In the genomic region with DNA sequence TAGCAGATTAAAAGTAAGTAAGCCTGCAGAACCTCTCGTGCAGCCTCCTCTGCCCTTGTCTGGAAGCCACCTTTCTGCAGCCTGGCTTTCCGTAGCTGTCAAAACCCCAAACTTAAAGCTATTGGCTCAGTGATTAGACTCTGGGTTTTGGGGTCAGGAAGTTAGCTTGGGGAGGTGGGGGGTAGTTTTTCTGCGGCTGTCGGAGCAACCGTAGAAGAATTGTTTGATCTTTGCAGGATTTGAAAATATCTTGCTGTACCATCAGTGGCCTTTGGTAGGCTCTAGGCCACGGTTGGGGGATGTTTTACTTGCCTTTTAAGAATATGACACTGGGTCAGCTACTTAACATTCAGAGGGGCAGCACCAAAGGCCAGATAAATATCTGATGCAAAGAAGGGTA, we compare ENCODE assay signal across 11 cellular contexts.
DNase-seq lines count a peak whose midpoint lies in the region; ATAC-seq and TF ChIP-seq lines count a peak whose summit lies in the region.
"Had no signal": no experiment of that assay in that cellular context is flagged by ENCODE, and none has a peak within 500 bp of the region (broad histone marks: within the 10 kb centered on the region; RNA-seq: fewer than 3 reads in every experiment).

No MANE protein-coding gene starts in this region.

- peak overlapping the region; percentile 78 for H3K4me3 Mint-ChIP-seq in activated naive CD4-positive, alpha-beta T cell treated with anti-CD3 and anti-CD28 coated beads, Interleukin-2, amount 50 U/mL, for 24 hours

- peak overlapping the region; percentile 80 for H3K27ac Mint-ChIP-seq in activated naive CD4-positive, alpha-beta T cell treated with anti-CD3 and anti-CD28 coated beads, Interleukin-2, amount 50 U/mL, for 24 hours

- H3K4me1 Mint-ChIP-seq in activated naive CD4-positive, alpha-beta T cell treated with anti-CD3 and anti-CD28 coated beads, Interleukin-2, amount 50 U/mL, for 24 hours: peaks cover 92% of the 10 kb centered on the region

- no peaks in the 10 kb centered on the region for H3K9me3 Mint-ChIP-seq in activated naive CD4-positive, alpha-beta T cell treated with anti-CD3 and anti-CD28 coated beads, Interleukin-2, amount 50 U/mL, for 24 hours

- no peak for TF ChIP-seq CTCF in foreskin fibroblast (IDR thresholded peaks at IDR 0.05; ENCODE audit: low read depth, low read length)

- ATAC-seq in HG03139 (IDR thresholded peaks at IDR 0.05; ENCODE audit: unreplicated experiment) (peak; percentile 35), SK-N-SH treated with all-trans-retinoic acid at 6 μM for 48 hours (no peak)

- no peaks in the 10 kb centered on the region for H3K27me3 Mint-ChIP-seq in activated naive CD4-positive, alpha-beta T cell treated with anti-CD3 and anti-CD28 coated beads, Interleukin-2, amount 50 U/mL, for 24 hours

- DNase-seq in activated CD4-positive, alpha-beta T cell treated with anti-CD3 and anti-CD28 coated beads for 48 hours: peak; percentile 69
- DNase-seq in stimulated activated CD8-positive, alpha-beta memory T cell treated with anti-CD3 and anti-CD28 coated beads, Interleukin-2, amount 100 ng/mL, for 1 hour (ENCODE audit: low read depth in 2 of 2): peak; percentile 46 to 54
- DNase-seq in A172 (ENCODE audit: low spot score) (no peak), foreskin fibroblast (no peak), NCI-H2196 treated with DMSO at 0.1 percent for 48 hours (lab: John Stamatoyannopoulos, UW; ENCODE audit: unreplicated experiment) (no peak)
- DNase-seq: Kasumi-1, NCI-H748 treated with DMSO at 0.1 percent for 48 hours, nucleus accumbens had no signal

- H3K36me3 Mint-ChIP-seq in activated naive CD4-positive, alpha-beta T cell treated with anti-CD3 and anti-CD28 coated beads, Interleukin-2, amount 50 U/mL, for 24 hours: no peaks in the 10 kb centered on the region

- no peak overlapping the region for H3K4me3 ChIP-seq in foreskin fibroblast (ENCODE audit: low read depth in 1 of 2, low read length in 2 of 2)

TF ChIP-seq in SK-N-SH treated with all-trans-retinoic acid at 6 μM for 48 hours, 23 proteins besides CTCF, POLR2A, EP300 and RAD21:
- TF ChIP-seq, protein P1, sequence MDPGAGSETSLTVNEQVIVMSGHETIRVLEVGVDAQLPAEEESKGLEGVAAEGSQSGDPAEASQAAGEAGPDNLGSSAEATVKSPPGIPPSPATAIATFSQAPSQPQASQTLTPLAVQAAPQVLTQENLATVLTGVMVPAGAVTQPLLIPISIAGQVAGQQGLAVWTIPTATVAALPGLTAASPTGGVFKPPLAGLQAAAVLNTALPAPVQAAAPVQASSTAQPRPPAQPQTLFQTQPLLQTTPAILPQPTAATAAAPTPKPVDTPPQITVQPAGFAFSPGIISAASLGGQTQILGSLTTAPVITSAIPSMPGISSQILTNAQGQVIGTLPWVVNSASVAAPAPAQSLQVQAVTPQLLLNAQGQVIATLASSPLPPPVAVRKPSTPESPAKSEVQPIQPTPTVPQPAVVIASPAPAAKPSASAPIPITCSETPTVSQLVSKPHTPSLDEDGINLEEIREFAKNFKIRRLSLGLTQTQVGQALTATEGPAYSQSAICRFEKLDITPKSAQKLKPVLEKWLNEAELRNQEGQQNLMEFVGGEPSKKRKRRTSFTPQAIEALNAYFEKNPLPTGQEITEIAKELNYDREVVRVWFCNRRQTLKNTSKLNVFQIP (CRISPR knock-in tag; IDR thresholded peaks at IDR 0.05; ENCODE audit: borderline replicate concordance, low read depth): no peak
- TF ChIP-seq, protein P2, sequence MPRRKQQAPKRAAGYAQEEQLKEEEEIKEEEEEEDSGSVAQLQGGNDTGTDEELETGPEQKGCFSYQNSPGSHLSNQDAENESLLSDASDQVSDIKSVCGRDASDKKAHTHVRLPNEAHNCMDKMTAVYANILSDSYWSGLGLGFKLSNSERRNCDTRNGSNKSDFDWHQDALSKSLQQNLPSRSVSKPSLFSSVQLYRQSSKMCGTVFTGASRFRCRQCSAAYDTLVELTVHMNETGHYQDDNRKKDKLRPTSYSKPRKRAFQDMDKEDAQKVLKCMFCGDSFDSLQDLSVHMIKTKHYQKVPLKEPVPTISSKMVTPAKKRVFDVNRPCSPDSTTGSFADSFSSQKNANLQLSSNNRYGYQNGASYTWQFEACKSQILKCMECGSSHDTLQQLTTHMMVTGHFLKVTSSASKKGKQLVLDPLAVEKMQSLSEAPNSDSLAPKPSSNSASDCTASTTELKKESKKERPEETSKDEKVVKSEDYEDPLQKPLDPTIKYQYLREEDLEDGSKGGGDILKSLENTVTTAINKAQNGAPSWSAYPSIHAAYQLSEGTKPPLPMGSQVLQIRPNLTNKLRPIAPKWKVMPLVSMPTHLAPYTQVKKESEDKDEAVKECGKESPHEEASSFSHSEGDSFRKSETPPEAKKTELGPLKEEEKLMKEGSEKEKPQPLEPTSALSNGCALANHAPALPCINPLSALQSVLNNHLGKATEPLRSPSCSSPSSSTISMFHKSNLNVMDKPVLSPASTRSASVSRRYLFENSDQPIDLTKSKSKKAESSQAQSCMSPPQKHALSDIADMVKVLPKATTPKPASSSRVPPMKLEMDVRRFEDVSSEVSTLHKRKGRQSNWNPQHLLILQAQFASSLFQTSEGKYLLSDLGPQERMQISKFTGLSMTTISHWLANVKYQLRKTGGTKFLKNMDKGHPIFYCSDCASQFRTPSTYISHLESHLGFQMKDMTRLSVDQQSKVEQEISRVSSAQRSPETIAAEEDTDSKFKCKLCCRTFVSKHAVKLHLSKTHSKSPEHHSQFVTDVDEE (CRISPR knock-in tag; IDR thresholded peaks at IDR 0.05): no peak
- TF ChIP-seq ZFP3 (CRISPR knock-in tag; IDR thresholded peaks at IDR 0.05): no peak
- no peak for TF ChIP-seq ZNF70 (CRISPR knock-in tag; IDR thresholded peaks at IDR 0.05)
- no peak for TF ChIP-seq BACH2 (CRISPR knock-in tag; IDR thresholded peaks at IDR 0.05; ENCODE audit: borderline replicate concordance)
- TF ChIP-seq TCF4 (CRISPR knock-in tag; IDR thresholded peaks at IDR 0.05; ENCODE audit: borderline replicate concordance): no peak
- TF ChIP-seq ZNF8 (CRISPR knock-in tag; IDR thresholded peaks at IDR 0.05): no peak
- TF ChIP-seq ZNF565 (CRISPR knock-in tag; conservative IDR thresholded peaks at IDR 0.05; ENCODE audit: low read depth): no peak
- no peak for TF ChIP-seq SNAI2 (CRISPR knock-in tag; IDR thresholded peaks at IDR 0.05)
- TF ChIP-seq OSR1 (CRISPR knock-in tag; IDR thresholded peaks at IDR 0.05): no peak
- TF ChIP-seq, protein P3, sequence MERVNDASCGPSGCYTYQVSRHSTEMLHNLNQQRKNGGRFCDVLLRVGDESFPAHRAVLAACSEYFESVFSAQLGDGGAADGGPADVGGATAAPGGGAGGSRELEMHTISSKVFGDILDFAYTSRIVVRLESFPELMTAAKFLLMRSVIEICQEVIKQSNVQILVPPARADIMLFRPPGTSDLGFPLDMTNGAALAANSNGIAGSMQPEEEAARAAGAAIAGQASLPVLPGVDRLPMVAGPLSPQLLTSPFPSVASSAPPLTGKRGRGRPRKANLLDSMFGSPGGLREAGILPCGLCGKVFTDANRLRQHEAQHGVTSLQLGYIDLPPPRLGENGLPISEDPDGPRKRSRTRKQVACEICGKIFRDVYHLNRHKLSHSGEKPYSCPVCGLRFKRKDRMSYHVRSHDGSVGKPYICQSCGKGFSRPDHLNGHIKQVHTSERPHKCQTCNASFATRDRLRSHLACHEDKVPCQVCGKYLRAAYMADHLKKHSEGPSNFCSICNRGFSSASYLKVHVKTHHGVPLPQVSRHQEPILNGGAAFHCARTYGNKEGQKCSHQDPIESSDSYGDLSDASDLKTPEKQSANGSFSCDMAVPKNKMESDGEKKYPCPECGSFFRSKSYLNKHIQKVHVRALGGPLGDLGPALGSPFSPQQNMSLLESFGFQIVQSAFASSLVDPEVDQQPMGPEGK (CRISPR knock-in tag; IDR thresholded peaks at IDR 0.05; ENCODE audit: borderline replicate concordance): no peak
- no peak for TF ChIP-seq ZFP30 (CRISPR knock-in tag; IDR thresholded peaks at IDR 0.05)
- TF ChIP-seq PPARA (CRISPR knock-in tag; IDR thresholded peaks at IDR 0.05; ENCODE audit: borderline replicate concordance): no peak
- no peak for TF ChIP-seq RARB (CRISPR knock-in tag; IDR thresholded peaks at IDR 0.05)
- TF ChIP-seq ZC3H10 (CRISPR knock-in tag; IDR thresholded peaks at IDR 0.05): no peak
- TF ChIP-seq, protein P4, sequence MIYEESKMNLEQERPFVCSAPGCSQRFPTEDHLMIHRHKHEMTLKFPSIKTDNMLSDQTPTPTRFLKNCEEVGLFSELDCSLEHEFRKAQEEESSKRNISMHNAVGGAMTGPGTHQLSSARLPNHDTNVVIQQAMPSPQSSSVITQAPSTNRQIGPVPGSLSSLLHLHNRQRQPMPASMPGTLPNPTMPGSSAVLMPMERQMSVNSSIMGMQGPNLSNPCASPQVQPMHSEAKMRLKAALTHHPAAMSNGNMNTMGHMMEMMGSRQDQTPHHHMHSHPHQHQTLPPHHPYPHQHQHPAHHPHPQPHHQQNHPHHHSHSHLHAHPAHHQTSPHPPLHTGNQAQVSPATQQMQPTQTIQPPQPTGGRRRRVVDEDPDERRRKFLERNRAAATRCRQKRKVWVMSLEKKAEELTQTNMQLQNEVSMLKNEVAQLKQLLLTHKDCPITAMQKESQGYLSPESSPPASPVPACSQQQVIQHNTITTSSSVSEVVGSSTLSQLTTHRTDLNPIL (CRISPR knock-in tag; IDR thresholded peaks at IDR 0.05; ENCODE audit: low read depth): no peak
- TF ChIP-seq TOX (CRISPR knock-in tag; IDR thresholded peaks at IDR 0.05; ENCODE audit: borderline replicate concordance): no peak
- no peak for TF ChIP-seq ISL1 (CRISPR knock-in tag; IDR thresholded peaks at IDR 0.05)
- TF ChIP-seq ESRRG (CRISPR knock-in tag; IDR thresholded peaks at IDR 0.05): no peak
- no peak for TF ChIP-seq GLIS3 (CRISPR knock-in tag; IDR thresholded peaks at IDR 0.05)
TF ChIP-seq in SK-N-SH treated with all-trans-retinoic acid at 6 μM for 48 hours: peak in this region for 0.

Comparison
In these comparisons a context has a peak if more than half of its experiments do, and no peak if none do; other contexts are left out.
1. DNase-seq: peak in activated CD4-positive, alpha-beta T cell treated with anti-CD3 and anti-CD28 coated beads for 48 hours (single experiment) and stimulated activated CD8-positive, alpha-beta memory T cell treated with anti-CD3 and anti-CD28 coated beads, Interleukin-2, amount 100 ng/mL, for 1 hour (2 of 2); none in A172 (single experiment), foreskin fibroblast (0 of 2) and NCI-H2196 treated with DMSO at 0.1 percent for 48 hours (single experiment).